Comparison of ENCODE assay signal across 8 cellular contexts in genomic region chr20:47258745-47259695, GRCh38.
DNase-seq lines count a peak whose midpoint lies in the region; ATAC-seq, FAIRE-seq and TF ChIP-seq lines count a peak whose summit lies in the region.

No MANE protein-coding gene starts in this region.

- H3K36me3 ChIP-seq in lung (ENCODE audit: control insufficient read depth in 2 of 2, insufficient read depth in 2 of 2, low read length in 2 of 2): peaks cover 11 to 20% of the 10 kb centered on the region in 2 donors

- H3K9me3 ChIP-seq in lung (ENCODE audit: control insufficient read depth in 2 of 2, insufficient read depth in 1 of 2, low read length in 1 of 2): no peaks in the 10 kb centered on the region

- DNase-seq in GM18507 (ENCODE audit: extremely low spot score, insufficient read length, low read depth) (peak; percentile 17), lung (ENCODE audit: low spot score) (no peak), NCI-H2107 (lab: John Stamatoyannopoulos, UW) (no peak), SIG-M5 treated with dmso at 0.1 percent for 504 hours (lab: John Stamatoyannopoulos, UW; ENCODE audit: unreplicated experiment) (no peak), SK-N-DZ (ENCODE audit: low spot score) (no peak)

- peak; percentile 90 for FAIRE-seq in GM18507 (lab: Jason Lieb, UNC)

- H3K27me3 Mint-ChIP-seq in brain: no peaks in the 10 kb centered on the region

- H3K27me3 ChIP-seq in lung (ENCODE audit: control insufficient read depth, insufficient read depth): no peaks in the 10 kb centered on the region

- H3K9me3 Mint-ChIP-seq in brain: no peaks in the 10 kb centered on the region

- peaks cover 4 to 6% of the 10 kb centered on the region in 2 donors for H3K4me1 ChIP-seq in lung (ENCODE audit: control insufficient read depth in 2 of 2, insufficient read depth in 2 of 2, low read length in 2 of 2)

- H3K4me3 ChIP-seq in lung: no peak overlapping the region

- H3K27ac Mint-ChIP-seq in brain: peak overlapping the region in 4 of 5 experiments; percentile 40 to 69 (median 50)

- peak overlapping the region; percentile 37 to 81 for H3K27ac ChIP-seq in lung (ENCODE audit: low read depth in 1 of 2, low read length in 1 of 2)

- WGBS in lung, 2 donors: 55 to 70% methylated on average over 16 of the region's 16 CpGs

- peaks cover 28% of the 10 kb centered on the region for H3K4me1 Mint-ChIP-seq in brain

- ATAC-seq in HG03060 (IDR thresholded peaks at IDR 0.05; ENCODE audit: low read depth, unreplicated experiment): peak; percentile 55
- ATAC-seq in lung (ENCODE audit: insufficient read depth, low FRiP score): no peak
- no peak for ATAC-seq in HG03025 (IDR thresholded peaks at IDR 0.05; ENCODE audit: low FRiP score, unreplicated experiment)

- TF ChIP-seq CTCF in brain (conservative IDR thresholded peaks at IDR 0.05) (no peak), lung (IDR thresholded peaks at IDR 0.05; ENCODE audit: control extremely low read depth, extremely low read depth) (no peak)

- peaks cover 67% of the 10 kb centered on the region for H3K36me3 Mint-ChIP-seq in brain

- no peak overlapping the region for H3K4me3 Mint-ChIP-seq in brain
